Comparison of ENCODE assay signal across 9 cellular contexts in genomic region chr22:16783930-16784354, GRCh38.
DNase-seq lines count a peak whose midpoint lies in the region; TF ChIP-seq lines count a peak whose summit lies in the region.
"Had no signal": no experiment of that assay in that cellular context is flagged by ENCODE, and none has a peak within 500 bp of the region (broad histone marks: within the 10 kb centered on the region; RNA-seq: fewer than 3 reads in every experiment).

No MANE protein-coding gene starts in this region.

- no peak for DNase-seq in AG09319 (ENCODE audit: extremely low read depth, low read depth)
- peak; percentile 2 for DNase-seq in NCI-H2227 treated with DMSO at 0.1 percent for 48 hours (lab: John Stamatoyannopoulos, UW)
- DNase-seq in fibroblast of mammary gland (ENCODE audit: low read depth) = peak; percentile 24
- no peak for DNase-seq in activated CD8-positive, alpha-beta memory T cell treated with anti-CD3 and anti-CD28 coated beads, Interleukin-2, amount 50 U/mL, for 4 hours
- DNase-seq in GM19240 (ENCODE audit: insufficient read length, low spot score) = no peak
- no peak for DNase-seq in cerebellar cortex (ENCODE audit: low spot score)
- no peak for DNase-seq in activated T-cell treated with anti-CD3 and anti-CD28 coated beads, Interleukin-2, amount 50 U/mL, for 48 hours
- DNase-seq: GOT3 had no signal

- H3K4me3 ChIP-seq in fibroblast of mammary gland (ENCODE audit: control insufficient read depth, low read depth, low read length) = no peak overlapping the region

- TF ChIP-seq CTCF in AG09319 (IDR thresholded peaks at IDR 0.05; ENCODE audit: low read depth, low read length) = peak; percentile 32
- TF ChIP-seq CTCF in GM12872 (IDR thresholded peaks at IDR 0.05; ENCODE audit: insufficient read depth, low read depth, low read length) = peak; percentile 63
- TF ChIP-seq CTCF in fibroblast of mammary gland (conservative IDR thresholded peaks at IDR 0.05; ENCODE audit: control insufficient read depth, insufficient read depth, low read depth, low read length) = peak; percentile 63

Comparison
In these comparisons a context has a peak if more than half of its experiments do, and no peak if none do; other contexts are left out.
1. DNase-seq: peak in NCI-H2227 treated with DMSO at 0.1 percent for 48 hours (single experiment) and fibroblast of mammary gland (single experiment); none in AG09319 (single experiment), activated CD8-positive, alpha-beta memory T cell treated with anti-CD3 and anti-CD28 coated beads, Interleukin-2, amount 50 U/mL, for 4 hours (single experiment), GM19240 (single experiment), cerebellar cortex (single experiment) and activated T-cell treated with anti-CD3 and anti-CD28 coated beads, Interleukin-2, amount 50 U/mL, for 48 hours (0 of 2).
2. Peak in every context shown above with its lines, with median percentiles within 50 percentile points of each other: CTCF ChIP-seq.